In genomic region chr12:56722832-56723231, GRCh38 we compare ENCODE assay signal across 1 cellular context.
TF ChIP-seq lines count a peak whose summit lies in the region.

No MANE protein-coding gene starts in this region.

TF ChIP-seq in endothelial cell of umbilical vein, 7 proteins besides CTCF, POLR2A, EP300 and RAD21:
- no peak for TF ChIP-seq JUN (IDR thresholded peaks at IDR 0.05; ENCODE audit: borderline replicate concordance, insufficient read depth, insufficient read length, low read depth)
- TF ChIP-seq POLR2AphosphoS5 (IDR thresholded peaks at IDR 0.05; ENCODE audit: insufficient read depth, low read depth, low read length) = no peak
- no peak for TF ChIP-seq GATA2 (IDR thresholded peaks at IDR 0.05; ENCODE audit: insufficient read depth, insufficient read length, low read depth, low read length)
- TF ChIP-seq, protein P1, sequence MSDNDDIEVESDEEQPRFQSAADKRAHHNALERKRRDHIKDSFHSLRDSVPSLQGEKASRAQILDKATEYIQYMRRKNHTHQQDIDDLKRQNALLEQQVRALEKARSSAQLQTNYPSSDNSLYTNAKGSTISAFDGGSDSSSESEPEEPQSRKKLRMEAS (IDR thresholded peaks at IDR 0.05; ENCODE audit: insufficient read depth, insufficient read length) = no peak
- TF ChIP-seq FOS (IDR thresholded peaks at IDR 0.05; ENCODE audit: borderline replicate concordance, insufficient read depth, low read length) = no peak
- no peak for TF ChIP-seq EZH2 (IDR thresholded peaks at IDR 0.05; ENCODE audit: borderline replicate concordance, low read depth, low read length, severe bottlenecking)
- TF ChIP-seq MYC (IDR thresholded peaks at IDR 0.05; ENCODE audit: low read depth, low read length) = no peak
TF ChIP-seq in endothelial cell of umbilical vein: peak in this region for 0.
